31 cellular contexts compared by ENCODE assay signal in the genomic region with DNA sequence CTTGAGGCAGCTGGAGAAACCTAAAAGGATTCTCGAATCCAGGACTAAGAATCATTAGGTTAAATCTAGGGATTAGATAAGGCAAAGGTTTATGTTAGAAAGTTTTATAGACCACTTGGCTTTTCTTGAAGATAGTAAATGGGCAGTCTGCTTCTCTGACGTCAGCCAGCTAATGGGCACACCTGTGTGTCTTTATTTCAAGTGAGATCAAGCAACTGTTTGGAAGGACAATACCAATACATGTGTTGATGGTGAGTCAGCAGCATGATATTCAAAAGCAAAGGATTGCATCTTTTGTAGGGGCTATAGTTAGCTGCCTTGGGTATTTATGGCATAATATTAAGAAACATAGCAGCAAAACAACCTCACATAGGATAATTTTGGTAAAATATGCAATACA. TPM values are rescaled to one million over a fixed set of nuclear protein-coding genes. Genes with fewer than 3 reads are reported as not detected.
"Had no signal": no experiment of that assay in that cellular context is flagged by ENCODE, and none has a peak within 500 bp of the region (broad histone marks: within the 10 kb centered on the region; RNA-seq: fewer than 3 reads in every experiment).

No MANE protein-coding gene starts in this region.

- DNase-seq: activated CD4-positive, alpha-beta T cell treated with anti-CD3 and anti-CD28 coated beads, Interleukin-2, amount 10 ng/mL, durations not matched to agents 7 days and 5 days; activated CD4-positive, CD25-positive, alpha-beta regulatory T cell treated with anti-CD3 and anti-CD28 coated beads, Interleukin-2, amount 50 U/mL, for 72 hours; activated CD8-positive, alpha-beta T cell treated with anti-CD3 and anti-CD28 coated beads for 36 hours; activated gamma-delta T cell; activated naive CD4-positive, alpha-beta T cell treated with anti-CD3 and anti-CD28 coated beads, Interleukin-2, amount 50 U/mL, for 16 hours; activated naive CD8-positive, alpha-beta T cell treated with anti-CD3 and anti-CD28 coated beads, Interleukin-2, amount 50 U/mL, for 24 hours; body of pancreas; caudate nucleus; dermis blood vessel endothelial cell; effector CD8-positive, alpha-beta T cell; gastrocnemius medialis; head of caudate nucleus; hypothalamus; left colon; lower lobe of right lung; naive thymus-derived CD4-positive, alpha-beta T cell; posterior cingulate gyrus; stimulated activated CD4-positive, alpha-beta T cell treated with anti-CD3 and anti-CD28 coated beads, Interleukin-2, amount 100 ng/mL, for 48 hours; stimulated activated naive CD4-positive, alpha-beta T cell; T-cell; upper lobe of left lung; WERI-Rb-1 had no signal

- H3K27me3 Mint-ChIP-seq: activated CD4-positive, alpha-beta T cell treated with anti-CD3 and anti-CD28 coated beads, Interleukin-2, amount 10 ng/mL, durations not matched to agents 7 days and 5 days; activated CD8-positive, alpha-beta T cell treated with anti-CD3 and anti-CD28 coated beads for 36 hours had no signal

- H3K36me3 ChIP-seq: gastrocnemius medialis, lower lobe of right lung, thoracic aorta, upper lobe of left lung, WERI-Rb-1 had no signal

- H3K27me3 ChIP-seq: body of pancreas, gastrocnemius medialis had no signal

- FAIRE-seq: islet of Langerhans, TTC549 had no signal

- H3K4me1 Mint-ChIP-seq: activated CD4-positive, alpha-beta T cell treated with anti-CD3 and anti-CD28 coated beads, Interleukin-2, amount 10 ng/mL, durations not matched to agents 7 days and 5 days; activated naive CD8-positive, alpha-beta T cell treated with anti-CD3 and anti-CD28 coated beads, Interleukin-2, amount 50 U/mL, for 24 hours; naive thymus-derived CD4-positive, alpha-beta T cell; neural crest cell; T-cell had no signal

- H3K27ac Mint-ChIP-seq: activated CD4-positive, alpha-beta T cell treated with anti-CD3 and anti-CD28 coated beads, Interleukin-2, amount 10 ng/mL, durations not matched to agents 7 days and 5 days; activated CD8-positive, alpha-beta T cell treated with anti-CD3 and anti-CD28 coated beads for 36 hours; activated naive CD8-positive, alpha-beta T cell treated with anti-CD3 and anti-CD28 coated beads, Interleukin-2, amount 50 U/mL, for 24 hours; activated T-helper 1 cell treated with anti-CD3 and anti-CD28 coated beads, Interleukin-12 subunit alpha, Interleukin-12 subunit beta, Interleukin-2, Interleukin-4 antibody, amounts not matched to agents 30 ng/mL and 10 ng/mL and 1 ng/mL, durations not matched to agents 14 hours and 24 hours and 36 hours; naive thymus-derived CD4-positive, alpha-beta T cell; T-cell had no signal

- H3K27ac ChIP-seq: body of pancreas, gastrocnemius medialis, lower lobe of right lung, thoracic aorta, upper lobe of left lung, WERI-Rb-1 had no signal

- H3K4me3 ChIP-seq: body of pancreas, gastrocnemius medialis, lower lobe of right lung, smooth muscle cell, thoracic aorta, upper lobe of left lung had no signal

- ATAC-seq: activated CD8-positive, alpha-beta T cell treated with anti-CD3 and anti-CD28 coated beads for 36 hours; activated naive CD8-positive, alpha-beta T cell treated with anti-CD3 and anti-CD28 coated beads, Interleukin-2, amount 50 U/mL, for 24 hours; body of pancreas; gastrocnemius medialis; left colon; lower lobe of right lung; naive thymus-derived CD4-positive, alpha-beta T cell; sciatic nerve; T-cell had no signal

- H3K9me3 ChIP-seq: body of pancreas, gastrocnemius medialis, lower lobe of right lung, thoracic aorta, upper lobe of left lung had no signal

- H3K4me1 ChIP-seq: body of pancreas, lower lobe of right lung, upper lobe of left lung had no signal

- H3K9me3 Mint-ChIP-seq: activated CD4-positive, alpha-beta T cell treated with anti-CD3 and anti-CD28 coated beads, Interleukin-2, amount 10 ng/mL, durations not matched to agents 7 days and 5 days; activated CD8-positive, alpha-beta T cell treated with anti-CD3 and anti-CD28 coated beads for 36 hours; activated naive CD8-positive, alpha-beta T cell treated with anti-CD3 and anti-CD28 coated beads, Interleukin-2, amount 50 U/mL, for 24 hours; activated T-helper 1 cell treated with anti-CD3 and anti-CD28 coated beads, Interleukin-12 subunit alpha, Interleukin-12 subunit beta, Interleukin-2, Interleukin-4 antibody, amounts not matched to agents 30 ng/mL and 10 ng/mL and 1 ng/mL, durations not matched to agents 14 hours and 24 hours and 36 hours had no signal

- H3K36me3 Mint-ChIP-seq: naive thymus-derived CD4-positive, alpha-beta T cell; T-cell had no signal

- H3K4me2 ChIP-seq: smooth muscle cell had no signal

- H3K4me3 Mint-ChIP-seq: activated CD4-positive, alpha-beta T cell treated with anti-CD3 and anti-CD28 coated beads, Interleukin-2, amount 10 ng/mL, durations not matched to agents 7 days and 5 days; activated CD8-positive, alpha-beta T cell treated with anti-CD3 and anti-CD28 coated beads for 36 hours; activated naive CD8-positive, alpha-beta T cell treated with anti-CD3 and anti-CD28 coated beads, Interleukin-2, amount 50 U/mL, for 24 hours; activated T-helper 1 cell treated with anti-CD3 and anti-CD28 coated beads, Interleukin-12 subunit alpha, Interleukin-12 subunit beta, Interleukin-2, Interleukin-4 antibody, amounts not matched to agents 30 ng/mL and 10 ng/mL and 1 ng/mL, durations not matched to agents 14 hours and 24 hours and 36 hours; naive thymus-derived CD4-positive, alpha-beta T cell; neural crest cell; T-cell had no signal

RNA-seq across cellular contexts. Expression of gene GRPR, which starts 46.5 kb away (rescaled TPM):
- total RNA-seq: activated CD8-positive, alpha-beta T cell treated with anti-CD3 and anti-CD28 coated beads for 36 hours; activated T-helper 1 cell treated with anti-CD3 and anti-CD28 coated beads, Interleukin-12 subunit alpha, Interleukin-12 subunit beta, Interleukin-2, Interleukin-4 antibody, amounts not matched to agents 30 ng/mL and 10 ng/mL and 1 ng/mL, durations not matched to agents 14 hours and 24 hours and 36 hours; dermis blood vessel endothelial cell; gastrocnemius medialis; mesenteric fat pad; mucosa of gallbladder; thoracic aorta had no signal
- polyA plus RNA-seq: naive thymus-derived CD4-positive, alpha-beta T cell had no signal
